Comparison of ENCODE assay signal across 11 cellular contexts in the genomic region with DNA sequence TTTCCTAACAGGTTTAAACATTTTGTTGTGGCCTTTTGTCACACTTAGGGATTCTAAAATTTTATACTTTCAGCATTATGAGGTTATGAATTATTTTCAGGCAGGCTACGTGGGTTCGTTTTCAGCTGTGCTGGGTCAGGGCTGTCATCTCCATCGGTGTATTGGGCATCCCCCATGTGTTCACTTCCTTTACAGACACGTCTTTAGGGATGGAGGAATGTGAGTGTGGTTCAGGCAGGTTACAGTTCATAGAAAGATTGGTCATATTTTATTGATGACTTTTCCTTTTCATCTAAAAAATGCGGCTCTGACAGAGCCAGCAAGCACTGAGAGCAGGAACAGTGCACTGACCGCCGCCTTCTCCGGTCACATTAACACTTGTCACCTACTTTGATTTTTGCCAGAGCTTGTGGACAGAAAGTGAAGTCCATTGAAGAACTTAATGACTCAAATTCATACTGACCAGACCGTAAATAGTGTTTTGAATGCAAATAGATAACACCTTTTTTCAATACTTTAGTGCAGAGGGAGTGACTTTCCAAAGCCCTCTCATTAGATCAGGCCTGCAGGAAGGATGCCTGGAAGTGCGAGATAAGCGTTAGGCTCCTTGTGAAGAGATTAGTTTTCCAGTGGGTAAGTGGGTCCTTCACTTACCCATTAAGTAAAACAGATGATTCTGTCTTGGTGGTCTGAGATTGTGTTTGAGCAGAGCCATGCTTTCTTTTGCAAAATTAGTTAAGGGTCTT.
DNase-seq lines count a peak whose midpoint lies in the region; FAIRE-seq and TF ChIP-seq lines count a peak whose summit lies in the region.
"Had no signal": no experiment of that assay in that cellular context is flagged by ENCODE, and none has a peak within 500 bp of the region (broad histone marks: within the 10 kb centered on the region; RNA-seq: fewer than 3 reads in every experiment).

No MANE protein-coding gene starts in this region.

- no peak overlapping the region for H3K27ac Mint-ChIP-seq in activated CD4-positive, alpha-beta memory T cell treated with anti-CD3 and anti-CD28 coated beads, Interleukin-2, amount 10 ng/mL, durations not matched to agents 7 days and 5 days

- POLR2A ChIA-PET in activated CD4-positive, alpha-beta memory T cell treated with anti-CD3 and anti-CD28 coated beads, Interleukin-2, amount 10 ng/mL, durations not matched to agents 7 days and 5 days (lab: Charles Lee), result no interaction called here

- H3K9me3 Mint-ChIP-seq in activated CD4-positive, alpha-beta memory T cell treated with anti-CD3 and anti-CD28 coated beads, Interleukin-2, amount 10 ng/mL, durations not matched to agents 7 days and 5 days, result no peaks in the 10 kb centered on the region

- no peak for TF ChIP-seq CTCF in AG09309 (IDR thresholded peaks at IDR 0.05; ENCODE audit: control insufficient read depth, insufficient read depth, low read depth, low read length, missing control alignments)

- peak overlapping the region; percentile 41 for H3K4me3 Mint-ChIP-seq in activated CD4-positive, alpha-beta memory T cell treated with anti-CD3 and anti-CD28 coated beads, Interleukin-2, amount 10 ng/mL, durations not matched to agents 7 days and 5 days

- H3K27ac ChIP-seq in BLaER1 treated with 17β-estradiol and CSF1 and Interleukin-3, amounts not matched to agents 10 nM and 100 nM, result no peak overlapping the region
- H3K27ac ChIP-seq: VCaP had no signal

- no peaks in the 10 kb centered on the region for H3K27me3 ChIP-seq in BLaER1 treated with 17β-estradiol and CSF1 and Interleukin-3, amounts not matched to agents 10 nM and 100 nM

- no peak overlapping the region for H3K9ac ChIP-seq in BLaER1 treated with 17β-estradiol and CSF1 and Interleukin-3, amounts not matched to agents 10 nM and 100 nM

- no peak for FAIRE-seq in urothelium cell line (lab: Jason Lieb, UNC)
- FAIRE-seq: GM12891 had no signal

- peaks cover 29% of the 10 kb centered on the region for H3K4me1 Mint-ChIP-seq in activated CD4-positive, alpha-beta memory T cell treated with anti-CD3 and anti-CD28 coated beads, Interleukin-2, amount 10 ng/mL, durations not matched to agents 7 days and 5 days

- CTCF ChIA-PET in activated CD4-positive, alpha-beta memory T cell treated with anti-CD3 and anti-CD28 coated beads, Interleukin-2, amount 10 ng/mL, durations not matched to agents 7 days and 5 days (lab: Charles Lee), result interaction anchor here (1.6 kb wide), 1 partner anchor 180 kb away, joined by 5 read pairs; no protein-coding TSS in a partner anchor

- no peaks in the 10 kb centered on the region for H3K9me3 ChIP-seq in BLaER1 treated with 17β-estradiol and CSF1 and Interleukin-3, amounts not matched to agents 10 nM and 100 nM (replicated peaks in 1 of 11)

- H3K27me3 Mint-ChIP-seq in activated CD4-positive, alpha-beta memory T cell treated with anti-CD3 and anti-CD28 coated beads, Interleukin-2, amount 10 ng/mL, durations not matched to agents 7 days and 5 days, result peaks cover 5% of the 10 kb centered on the region

- no peaks in the 10 kb centered on the region for H4K20me1 ChIP-seq in BLaER1 treated with 17β-estradiol and CSF1 and Interleukin-3, amounts not matched to agents 10 nM and 100 nM

- no peaks in the 10 kb centered on the region for H3K36me3 Mint-ChIP-seq in activated CD4-positive, alpha-beta memory T cell treated with anti-CD3 and anti-CD28 coated beads, Interleukin-2, amount 10 ng/mL, durations not matched to agents 7 days and 5 days (ENCODE audit: low read depth)

- DNase-seq in AG09309 (ENCODE audit: low read depth) (no peak), iris pigment epithelial cell (ENCODE audit: low read depth) (peak; percentile 50), SKM-1 treated with dmso at 0.1 percent for 144 hours (lab: John Stamatoyannopoulos, UW; ENCODE audit: unreplicated experiment) (no peak), HuH-7.5 (ENCODE audit: low spot score) (no peak), urothelium cell line (ENCODE audit: low spot score) (no peak)
- no peak for DNase-seq in activated CD4-positive, alpha-beta memory T cell treated with anti-CD3 and anti-CD28 coated beads, Interleukin-2, amount 10 ng/mL, durations not matched to agents 7 days and 5 days
- DNase-seq: MM.1S; stimulated activated naive CD4-positive, alpha-beta T cell had no signal

- H3K36me3 ChIP-seq in BLaER1 treated with 17β-estradiol and CSF1 and Interleukin-3, amounts not matched to agents 10 nM and 100 nM, result no peaks in the 10 kb centered on the region

- H3K4me2 ChIP-seq in BLaER1 treated with 17β-estradiol and CSF1 and Interleukin-3, amounts not matched to agents 10 nM and 100 nM, result peak overlapping the region in 7 of 11 experiments; percentile 18 to 70 (median 61); a peak in 11 of 22 replicates

- H3K4me1 ChIP-seq in BLaER1 treated with 17β-estradiol and CSF1 and Interleukin-3, amounts not matched to agents 10 nM and 100 nM, result peaks cover 0 to 23% (median 15%) of the 10 kb centered on the region in 10 experiments; a peak in 16 of 20 replicates

- peak overlapping the region; percentile 26 for H3K4me3 ChIP-seq in AG09309 (ENCODE audit: control insufficient read depth, low read depth, low read length)
- H3K4me3 ChIP-seq in BLaER1 treated with 17β-estradiol and CSF1 and Interleukin-3, amounts not matched to agents 10 nM and 100 nM, result no peak overlapping the region
